21 cellular contexts compared by ENCODE assay signal in genomic region chr11:56706486-56706885, GRCh38. TPM values are rescaled to one million over a fixed set of nuclear protein-coding genes. Genes with fewer than 3 reads are reported as not detected.
"Had no signal": no experiment of that assay in that cellular context is flagged by ENCODE, and none has a peak within 500 bp of the region (broad histone marks: within the 10 kb centered on the region; RNA-seq: fewer than 3 reads in every experiment).

No MANE protein-coding gene starts in this region.

- H3K4me1 Mint-ChIP-seq: activated naive CD4-positive, alpha-beta T cell treated with anti-CD3 and anti-CD28 coated beads, Interleukin-2, amount 10 ng/mL, durations not matched to agents 7 days and 5 days; nephron progenitor cell had no signal

- H3K27me3 Mint-ChIP-seq: activated naive CD4-positive, alpha-beta T cell treated with anti-CD3 and anti-CD28 coated beads, Interleukin-2, amount 10 ng/mL, durations not matched to agents 7 days and 5 days; activated T-cell treated with anti-CD3 and anti-CD28 coated beads, Interleukin-2, amount 50 U/mL, for 24 hours had no signal

- H3K27me3 ChIP-seq: tibial artery had no signal

- DNase-seq: activated CD4-positive, alpha-beta T cell treated with anti-CD3 and anti-CD28 coated beads, Interleukin-2, amount 50 U/mL, for 4 hours; activated CD4-positive, CD25-positive, alpha-beta regulatory T cell treated with anti-CD3 and anti-CD28 coated beads, Interleukin-2, amount 50 U/mL, for 72 hours; activated naive CD4-positive, alpha-beta T cell treated with anti-CD3 and anti-CD28 coated beads, Interleukin-2, amount 10 ng/mL, durations not matched to agents 7 days and 5 days; activated T-cell treated with anti-CD3 and anti-CD28 coated beads, Interleukin-2, amount 50 U/mL, for 24 hours; hippocampal formation; left ventricle myocardium superior; mesenchymal stem cell; nephron progenitor cell; occipital lobe; stimulated activated CD4-positive, alpha-beta T cell treated with anti-CD3 and anti-CD28 coated beads, Interleukin-15, amount 100 ng/mL, for 24 hours; stimulated activated CD4-positive, alpha-beta T cell treated with anti-CD3 and anti-CD28 coated beads, Interleukin-4, amount 100 ng/mL, for 1 hour; stimulated activated naive CD4-positive, alpha-beta T cell; tibial artery had no signal

- H3K4me3 Mint-ChIP-seq: activated naive CD4-positive, alpha-beta T cell treated with anti-CD3 and anti-CD28 coated beads, Interleukin-2, amount 10 ng/mL, durations not matched to agents 7 days and 5 days; activated T-cell treated with anti-CD3 and anti-CD28 coated beads, Interleukin-2, amount 50 U/mL, for 24 hours; nephron progenitor cell had no signal

- FAIRE-seq: colon had no signal

- ATAC-seq: left ventricle myocardium superior had no signal

- H3K27ac Mint-ChIP-seq: activated naive CD4-positive, alpha-beta T cell treated with anti-CD3 and anti-CD28 coated beads, Interleukin-2, amount 10 ng/mL, durations not matched to agents 7 days and 5 days; activated T-cell treated with anti-CD3 and anti-CD28 coated beads, Interleukin-2, amount 50 U/mL, for 24 hours; nephron progenitor cell had no signal

- H3K4me1 ChIP-seq: tibial artery had no signal

- H3K36me3 ChIP-seq: tibial artery had no signal

- H3K4me3 ChIP-seq: tibial artery had no signal

- H3K36me3 Mint-ChIP-seq: activated naive CD4-positive, alpha-beta T cell treated with anti-CD3 and anti-CD28 coated beads, Interleukin-2, amount 10 ng/mL, durations not matched to agents 7 days and 5 days had no signal

- H3K27ac ChIP-seq: tibial artery had no signal

RNA-seq across cellular contexts. Expression of gene OR9G1, which starts 7.6 kb away (rescaled TPM):
- total RNA-seq: cardiac septum, kidney epithelial cell, left ventricle myocardium superior, occipital lobe, posterior vena cava, skeletal muscle tissue, subcutaneous adipose tissue had no signal
- polyA plus RNA-seq: adipose tissue, esophagus had no signal

RNA-seq across cellular contexts. Expression of gene OR9G4, which starts 42.0 kb away (rescaled TPM):
- total RNA-seq: cardiac septum, kidney epithelial cell, left ventricle myocardium superior, occipital lobe, posterior vena cava, skeletal muscle tissue, subcutaneous adipose tissue had no signal
- polyA plus RNA-seq: adipose tissue, esophagus had no signal

RNA-seq across cellular contexts. Expression of gene OR5AR1, which starts 43.0 kb away (rescaled TPM):
- total RNA-seq: cardiac septum, kidney epithelial cell, left ventricle myocardium superior, occipital lobe, posterior vena cava, skeletal muscle tissue, subcutaneous adipose tissue had no signal
- polyA plus RNA-seq: adipose tissue, esophagus had no signal
